8 cellular contexts compared by ENCODE assay signal in genomic region chr11:58575377-58576020, GRCh38. TPM values are rescaled to one million over a fixed set of nuclear protein-coding genes. Genes with fewer than 3 reads are reported as not detected.
DNase-seq lines count a peak whose midpoint lies in the region; ATAC-seq and TF ChIP-seq lines count a peak whose summit lies in the region.

Gene LPXN, minus strand, starts transcription at chr11:58575856. Its CDS starts 84 bp downstream, at chr11:58575772.

- POLR2A ChIA-PET in OCI-LY7 (lab: Charles Lee): interaction anchor here (0.5 to 2.8 kb wide), 14 partner anchors 8 to 698 kb away, joined by 3 to 21 read pairs (median 4); no protein-coding TSS in a partner anchor

- ATAC-seq in GM21786 (IDR thresholded peaks at IDR 0.05; ENCODE audit: unreplicated experiment) (no peak), HG03432 (IDR thresholded peaks at IDR 0.05; ENCODE audit: unreplicated experiment) (no peak)

- H4K20me1 ChIP-seq in OCI-LY7 (ENCODE audit: insufficient read depth, low read length): peaks cover 14% of the 10 kb centered on the region

- no peak within 1 kb of the TSS; the same call in 1 of the 2 replicates for H2AFZ ChIP-seq in OCI-LY7 (ENCODE audit: low read length)

- peak; percentile 5 for DNase-seq in GM10266 (ENCODE audit: extremely low spot score)
- DNase-seq in OCI-LY7 (ENCODE audit: low spot score): peak; percentile 83
- DNase-seq in activated effector memory CD4-positive, alpha-beta T cell treated with Interleukin-2 at 50 U/mL for 16 hours: peak; percentile 48
- peak in 2 of 3 experiments; percentile 12 to 19 for DNase-seq in stimulated activated CD4-positive, alpha-beta T cell treated with anti-CD3 and anti-CD28 coated beads, TNF-alpha, amount 100 ng/mL, for 24 hours (ENCODE audit: low read depth in 3 of 3)
- DNase-seq in NCI-H2081 (lab: John Stamatoyannopoulos, UW): no peak

- intact Hi-C loops in OCI-LY7 (cut with micrococcal nuclease; ENCODE audit: unreplicated experiment): loop anchor here (2.0 to 5.0 kb wide), 6 partner anchors 99 to 1248 kb away; partner anchors contain the start of genes OSBP, SELENOH and ZDHHC5

- H3K79me2 ChIP-seq in OCI-LY7 (ENCODE audit: insufficient read depth, low read depth, low read length): peaks cover 74% of the 10 kb centered on the region

- no peaks in the 10 kb centered on the region for H3K9me2 ChIP-seq in OCI-LY7 (ENCODE audit: insufficient read depth, low read length)

- no TSS peak for BruUV-seq in OCI-LY7 (replicated peaks; lab: Mats Ljungman, UMichigan)

- H3K4me2 ChIP-seq in OCI-LY7 (ENCODE audit: low read length): peak within 1 kb of the TSS; percentile 96

- peak within 1 kb of the TSS; percentile 95 for H3K27ac ChIP-seq in OCI-LY7 (ENCODE audit: low read depth, low read length, poor library complexity, severe bottlenecking)

- TF ChIP-seq CTCF in GM10266 (IDR thresholded peaks at IDR 0.05; ENCODE audit: control insufficient read depth, insufficient read depth, low read depth, missing control alignments): peak; percentile 39
- TF ChIP-seq CTCF in OCI-LY7 (conservative IDR thresholded peaks at IDR 0.05; ENCODE audit: low read length): peak; percentile 58

- CTCF ChIA-PET in OCI-LY7 (lab: Charles Lee; ENCODE audit: unreplicated experiment): interaction anchor here (0.8 to 1.6 kb wide), 2 partner anchors 7 to 67 kb away, joined by 3 to 4 read pairs; partner anchors contain the start of gene OR5B21

- H3K4me3 ChIP-seq in OCI-LY7 (ENCODE audit: low read depth, low read length, poor library complexity, severe bottlenecking) (peak within 1 kb of the TSS; percentile 79), iPS-18c (ENCODE audit: insufficient read depth, low read depth, low read length) (peak within 1 kb of the TSS; percentile 3; the same call in 1 of the 2 replicates)

- H3K36me3 ChIP-seq in OCI-LY7 (ENCODE audit: insufficient read depth, low read length): peaks cover 22% of the 10 kb centered on the region

- H3K4me1 ChIP-seq in OCI-LY7 (ENCODE audit: insufficient read depth, low read length, poor library complexity, severe bottlenecking): peaks cover 31% of the 10 kb centered on the region

- H3K9me3 ChIP-seq in OCI-LY7 (ENCODE audit: low read length) (no peaks in the 10 kb centered on the region), iPS-18c (ENCODE audit: control insufficient read depth, insufficient read depth, low read length) (no peaks in the 10 kb centered on the region)

RNA-seq across cellular contexts. Expression of gene LPXN, which starts in this region (rescaled TPM):
- total RNA-seq in OCI-LY7 (2014; rRNA removed; shearing (Covaris generic)): 64.1 and 79.3 TPM in 2 replicates
- total RNA-seq in OCI-LY7 (2022): 129 and 130 TPM in 2 replicates

Comparison
In these comparisons a context has a peak if more than half of its experiments do, and no peak if none do; other contexts are left out.
1. DNase-seq: peak in GM10266 (single experiment), OCI-LY7 (single experiment), activated effector memory CD4-positive, alpha-beta T cell treated with Interleukin-2 at 50 U/mL for 16 hours (single experiment) and stimulated activated CD4-positive, alpha-beta T cell treated with anti-CD3 and anti-CD28 coated beads, TNF-alpha, amount 100 ng/mL, for 24 hours (2 of 3); none in NCI-H2081 (0 of 2).